9 cellular contexts compared by ENCODE assay signal in genomic region chr3:133494469-133494868, GRCh38.
DNase-seq lines count a peak whose midpoint lies in the region; ATAC-seq and TF ChIP-seq lines count a peak whose summit lies in the region.
"Had no signal": no experiment of that assay in that cellular context is flagged by ENCODE, and none has a peak within 500 bp of the region (broad histone marks: within the 10 kb centered on the region; RNA-seq: fewer than 3 reads in every experiment).

No MANE protein-coding gene starts in this region.

- H3K9me3 Mint-ChIP-seq in CD14-positive monocyte, result no peaks in the 10 kb centered on the region
- no peaks in the 10 kb centered on the region for H3K9me3 Mint-ChIP-seq in natural killer cell treated with Interleukin-12 subunit alpha and Interleukin-12 subunit beta and Interleukin-15 and Interleukin-18, amount 100 ng/mL, for 72 hours

- H3K4me1 Mint-ChIP-seq in CD14-positive monocyte, result no peaks in the 10 kb centered on the region
- peaks cover 0 to 3% of the 10 kb centered on the region in 2 donors for H3K4me1 Mint-ChIP-seq in natural killer cell treated with Interleukin-12 subunit alpha and Interleukin-12 subunit beta and Interleukin-15 and Interleukin-18, amount 100 ng/mL, for 72 hours (ENCODE audit: low read depth in 2 of 2)

- no peak overlapping the region for H3K27ac Mint-ChIP-seq in CD14-positive monocyte
- no peak overlapping the region for H3K27ac Mint-ChIP-seq in natural killer cell treated with Interleukin-12 subunit alpha and Interleukin-12 subunit beta and Interleukin-15 and Interleukin-18, amount 100 ng/mL, for 72 hours

- intact Hi-C loops in CD14-positive monocyte (cut with micrococcal nuclease), result no loop called here

- DNase-seq in CD14-positive monocyte (ENCODE audit: low spot score) (no peak), HCEC 1CT (peak; percentile 17), UCSD-AML1 (lab: John Stamatoyannopoulos, UW; ENCODE audit: unreplicated experiment) (peak; percentile 39), islet precursor cell (peak; percentile 83)
- no peak for DNase-seq in natural killer cell treated with Interleukin-12 subunit alpha and Interleukin-12 subunit beta and Interleukin-15 and Interleukin-18, amount 100 ng/mL, for 72 hours (ENCODE audit: low spot score)
- no peak for DNase-seq in stimulated activated CD4-positive, alpha-beta T cell treated with anti-CD3 and anti-CD28 coated beads, Interleukin-1b, Interleukin-23, amount 100 ng/mL, for 48 hours
- DNase-seq in activated effector memory CD4-positive, alpha-beta T cell treated with Interleukin-2 at 50 U/mL for 16 hours, result no peak
- DNase-seq: hypothalamus had no signal

- no peak for ATAC-seq in HG03439 (IDR thresholded peaks at IDR 0.05; ENCODE audit: unreplicated experiment)
- ATAC-seq in natural killer cell treated with Interleukin-12 subunit alpha and Interleukin-12 subunit beta and Interleukin-15 and Interleukin-18, amount 100 ng/mL, for 72 hours, result no peak

- H3K27me3 Mint-ChIP-seq in CD14-positive monocyte (ENCODE audit: low read depth in 3 of 3), result peaks cover 0 to 2% (median 0%) of the 10 kb centered on the region in 3 donors
- peaks cover 0 to 2% of the 10 kb centered on the region in 2 donors for H3K27me3 Mint-ChIP-seq in natural killer cell treated with Interleukin-12 subunit alpha and Interleukin-12 subunit beta and Interleukin-15 and Interleukin-18, amount 100 ng/mL, for 72 hours

- TF ChIP-seq CTCF in CD14-positive monocyte (IDR thresholded peaks at IDR 0.05), result peak; percentile 38

- no peak overlapping the region for H3K4me3 Mint-ChIP-seq in CD14-positive monocyte
- H3K4me3 Mint-ChIP-seq in natural killer cell treated with Interleukin-12 subunit alpha and Interleukin-12 subunit beta and Interleukin-15 and Interleukin-18, amount 100 ng/mL, for 72 hours, result no peak overlapping the region

- H3K36me3 Mint-ChIP-seq in CD14-positive monocyte, result no peaks in the 10 kb centered on the region
- H3K36me3 Mint-ChIP-seq in natural killer cell treated with Interleukin-12 subunit alpha and Interleukin-12 subunit beta and Interleukin-15 and Interleukin-18, amount 100 ng/mL, for 72 hours, result no peaks in the 10 kb centered on the region

Comparison
In these comparisons a context has a peak if more than half of its experiments do, and no peak if none do; other contexts are left out.
1. DNase-seq: peak in HCEC 1CT (single experiment), UCSD-AML1 (single experiment) and islet precursor cell (single experiment); none in CD14-positive monocyte (single experiment), natural killer cell treated with Interleukin-12 subunit alpha and Interleukin-12 subunit beta and Interleukin-15 and Interleukin-18, amount 100 ng/mL, for 72 hours (single experiment), stimulated activated CD4-positive, alpha-beta T cell treated with anti-CD3 and anti-CD28 coated beads, Interleukin-1b, Interleukin-23, amount 100 ng/mL, for 48 hours (single experiment) and activated effector memory CD4-positive, alpha-beta T cell treated with Interleukin-2 at 50 U/mL for 16 hours (single experiment).